16 cellular contexts compared by ENCODE assay signal in genomic region chr1:34199927-34200326, GRCh38. TPM values are rescaled to one million over a fixed set of nuclear protein-coding genes. Genes with fewer than 3 reads are reported as not detected.
DNase-seq lines count a peak whose midpoint lies in the region; ATAC-seq and TF ChIP-seq lines count a peak whose summit lies in the region.
"Had no signal": no experiment of that assay in that cellular context is flagged by ENCODE, and none has a peak within 500 bp of the region (broad histone marks: within the 10 kb centered on the region; RNA-seq: fewer than 3 reads in every experiment).

No MANE protein-coding gene starts in this region.

- 94% methylated on average over 1 of the region's 1 CpG for WGBS in suprapubic skin

- H3K27ac Mint-ChIP-seq in activated T-cell treated with anti-CD3 and anti-CD28 coated beads, Interleukin-2, amount 50 U/mL, for 24 hours: no peak overlapping the region
- H3K27ac Mint-ChIP-seq in stimulated activated memory B cell treated with anti-CD40 and anti-IgM and Interleukin-4, amounts not matched to agents 10 μg/mL and 1 μg/mL and 100 μg/mL, for 72 hours: no peak overlapping the region
- H3K27ac Mint-ChIP-seq: activated naive CD4-positive, alpha-beta T cell treated with anti-CD3 and anti-CD28 coated beads, Interleukin-2, amount 50 U/mL, for 24 hours; T-helper 1 cell treated with Interleukin-12 subunit alpha and Interleukin-12 subunit beta and Interleukin-4 antibody, amounts not matched to agents 30 μg/mL and 1 μg/mL, for 36 hours had no signal

- no peak for TF ChIP-seq EP300 in suprapubic skin (IDR thresholded peaks at IDR 0.05)

- DNase-seq in activated T-cell treated with anti-CD3 and anti-CD28 coated beads for 48 hours (ENCODE audit: low read depth) (peak; percentile 3), LoVo (ENCODE audit: low spot score) (peak; percentile 52), epithelial cell of prostate (ENCODE audit: low read depth, low spot score) (peak; percentile 96), NCI-H2227 (lab: John Stamatoyannopoulos, UW; ENCODE audit: unreplicated experiment) (no peak), suprapubic skin (ENCODE audit: low spot score in 2 of 2) (no peak)
- DNase-seq in activated T-cell treated with anti-CD3 and anti-CD28 coated beads, Interleukin-2, amount 50 U/mL, for 24 hours: no peak
- DNase-seq: NCI-H1417, NCI-H446, testis had no signal

- peaks cover 11% of the 10 kb centered on the region for H3K27me3 Mint-ChIP-seq in activated T-cell treated with anti-CD3 and anti-CD28 coated beads, Interleukin-2, amount 50 U/mL, for 24 hours
- H3K27me3 Mint-ChIP-seq in stimulated activated memory B cell treated with anti-CD40 and anti-IgM and Interleukin-4, amounts not matched to agents 10 μg/mL and 1 μg/mL and 100 μg/mL, for 72 hours: peaks cover 11% of the 10 kb centered on the region
- H3K27me3 Mint-ChIP-seq: activated naive CD4-positive, alpha-beta T cell treated with anti-CD3 and anti-CD28 coated beads, Interleukin-2, amount 50 U/mL, for 24 hours had no signal

- H3K36me3 Mint-ChIP-seq in activated T-cell treated with anti-CD3 and anti-CD28 coated beads, Interleukin-2, amount 50 U/mL, for 24 hours (ENCODE audit: low read depth): no peaks in the 10 kb centered on the region
- H3K36me3 Mint-ChIP-seq in stimulated activated memory B cell treated with anti-CD40 and anti-IgM and Interleukin-4, amounts not matched to agents 10 μg/mL and 1 μg/mL and 100 μg/mL, for 72 hours: no peaks in the 10 kb centered on the region
- H3K36me3 Mint-ChIP-seq: activated naive CD4-positive, alpha-beta T cell treated with anti-CD3 and anti-CD28 coated beads, Interleukin-2, amount 50 U/mL, for 24 hours had no signal

- no peak for TF ChIP-seq POLR2A in suprapubic skin (IDR thresholded peaks at IDR 0.05)

- H3K27ac ChIP-seq in epithelial cell of prostate: no peak overlapping the region
- H3K27ac ChIP-seq in suprapubic skin: no peak overlapping the region
- H3K27ac ChIP-seq: testis had no signal

- ATAC-seq in stimulated activated memory B cell treated with anti-CD40 and anti-IgM and Interleukin-4, amounts not matched to agents 10 μg/mL and 1 μg/mL and 100 μg/mL, for 72 hours: peak; percentile 21
- no peak for ATAC-seq in HG02623 (IDR thresholded peaks at IDR 0.05; ENCODE audit: unreplicated experiment)

- no peaks in the 10 kb centered on the region for H3K9me3 ChIP-seq in suprapubic skin
- H3K9me3 ChIP-seq: testis had no signal

- no peak overlapping the region for H3K4me3 Mint-ChIP-seq in activated T-cell treated with anti-CD3 and anti-CD28 coated beads, Interleukin-2, amount 50 U/mL, for 24 hours
- H3K4me3 Mint-ChIP-seq in stimulated activated memory B cell treated with anti-CD40 and anti-IgM and Interleukin-4, amounts not matched to agents 10 μg/mL and 1 μg/mL and 100 μg/mL, for 72 hours: no peak overlapping the region
- H3K4me3 Mint-ChIP-seq: activated naive CD4-positive, alpha-beta T cell treated with anti-CD3 and anti-CD28 coated beads, Interleukin-2, amount 50 U/mL, for 24 hours; neural crest cell; T-helper 1 cell treated with Interleukin-12 subunit alpha and Interleukin-12 subunit beta and Interleukin-4 antibody, amounts not matched to agents 30 μg/mL and 1 μg/mL, for 36 hours had no signal

- peaks cover 6% of the 10 kb centered on the region for H3K27me3 ChIP-seq in suprapubic skin
- H3K27me3 ChIP-seq: testis had no signal

- no peaks in the 10 kb centered on the region for H3K36me3 ChIP-seq in suprapubic skin

- peaks cover 4% of the 10 kb centered on the region for H3K4me1 Mint-ChIP-seq in activated T-cell treated with anti-CD3 and anti-CD28 coated beads, Interleukin-2, amount 50 U/mL, for 24 hours (ENCODE audit: low read depth)
- no peaks in the 10 kb centered on the region for H3K4me1 Mint-ChIP-seq in stimulated activated memory B cell treated with anti-CD40 and anti-IgM and Interleukin-4, amounts not matched to agents 10 μg/mL and 1 μg/mL and 100 μg/mL, for 72 hours
- H3K4me1 Mint-ChIP-seq: activated naive CD4-positive, alpha-beta T cell treated with anti-CD3 and anti-CD28 coated beads, Interleukin-2, amount 50 U/mL, for 24 hours; neural crest cell had no signal

- H3K4me3 ChIP-seq in suprapubic skin: no peak overlapping the region
- H3K4me3 ChIP-seq: testis had no signal

- H3K4me1 ChIP-seq in suprapubic skin: no peaks in the 10 kb centered on the region
- H3K4me1 ChIP-seq: testis had no signal

- no peak for TF ChIP-seq CTCF in suprapubic skin (IDR thresholded peaks at IDR 0.05)

- H3K9me3 Mint-ChIP-seq in activated T-cell treated with anti-CD3 and anti-CD28 coated beads, Interleukin-2, amount 50 U/mL, for 24 hours: no peaks in the 10 kb centered on the region
- peaks cover 3% of the 10 kb centered on the region for H3K9me3 Mint-ChIP-seq in stimulated activated memory B cell treated with anti-CD40 and anti-IgM and Interleukin-4, amounts not matched to agents 10 μg/mL and 1 μg/mL and 100 μg/mL, for 72 hours
- H3K9me3 Mint-ChIP-seq: activated naive CD4-positive, alpha-beta T cell treated with anti-CD3 and anti-CD28 coated beads, Interleukin-2, amount 50 U/mL, for 24 hours; neural crest cell; T-helper 1 cell treated with Interleukin-12 subunit alpha and Interleukin-12 subunit beta and Interleukin-4 antibody, amounts not matched to agents 30 μg/mL and 1 μg/mL, for 36 hours had no signal

RNA-seq across cellular contexts. Expression of gene C1orf94, which starts 23.2 kb away (rescaled TPM):
- total RNA-seq in suprapubic skin: not detected
- total RNA-seq: chondrocyte, lung microvascular endothelial cell, neural crest cell had no signal

RNA-seq across cellular contexts. Expression of gene CSMD2, which starts 34.9 kb away (rescaled TPM):
- total RNA-seq in suprapubic skin: under 1 TPM; 0.08 to 0.55 (median 0.13) TPM

Comparison
In these comparisons a context has a peak if more than half of its experiments do, and no peak if none do; other contexts are left out.
1. DNase-seq: peak in activated T-cell treated with anti-CD3 and anti-CD28 coated beads for 48 hours (single experiment), LoVo (single experiment) and epithelial cell of prostate (single experiment); none in activated T-cell treated with anti-CD3 and anti-CD28 coated beads, Interleukin-2, amount 50 U/mL, for 24 hours (single experiment), NCI-H2227 (single experiment) and suprapubic skin (0 of 2).